Comparison of ENCODE assay signal across 2 cellular contexts in the genomic region with DNA sequence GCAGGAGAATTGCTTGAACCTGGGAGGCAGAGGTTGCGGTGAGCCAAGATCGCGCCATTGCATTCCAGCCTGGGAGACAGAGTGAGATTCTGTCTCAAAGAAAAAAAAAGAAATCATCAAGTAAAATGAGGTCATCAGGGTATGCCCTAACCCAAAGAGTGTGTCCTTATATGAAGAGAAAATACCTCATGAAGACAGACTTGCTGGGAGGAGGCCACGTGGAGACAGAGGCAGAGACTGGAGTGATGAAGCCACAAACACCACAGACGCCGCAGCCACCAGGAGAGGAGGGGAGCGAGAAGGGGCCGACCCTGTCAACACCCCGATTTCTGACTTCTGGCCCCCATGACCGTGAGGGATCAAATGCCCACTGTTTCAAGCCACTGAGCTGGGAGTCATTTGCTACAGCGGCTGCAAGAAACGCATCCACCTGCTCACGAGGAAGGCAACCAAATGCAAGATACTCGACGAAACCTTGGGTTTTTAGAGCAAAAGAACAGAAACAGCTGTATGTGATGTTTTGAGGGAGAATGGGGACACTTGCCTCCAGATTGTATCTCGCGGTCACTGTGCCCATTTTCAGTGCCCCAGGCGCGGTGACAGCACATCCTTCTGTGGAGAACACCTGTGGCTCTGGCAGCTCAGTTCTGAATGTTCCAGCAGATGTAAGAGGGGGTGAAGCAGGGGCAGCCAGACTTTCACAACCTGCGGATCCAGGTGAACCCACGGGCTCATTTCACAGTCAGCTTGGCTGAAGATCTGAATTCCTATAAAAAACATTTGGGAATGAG.
TF ChIP-seq lines count a peak whose summit lies in the region.

No MANE protein-coding gene starts in this region.

TF ChIP-seq in H1, 55 proteins besides CTCF, POLR2A, EP300 and RAD21:
- TF ChIP-seq RBBP5 (IDR thresholded peaks at IDR 0.05; ENCODE audit: borderline replicate concordance, low read depth, low read length), result no peak
- TF ChIP-seq, protein P1, sequence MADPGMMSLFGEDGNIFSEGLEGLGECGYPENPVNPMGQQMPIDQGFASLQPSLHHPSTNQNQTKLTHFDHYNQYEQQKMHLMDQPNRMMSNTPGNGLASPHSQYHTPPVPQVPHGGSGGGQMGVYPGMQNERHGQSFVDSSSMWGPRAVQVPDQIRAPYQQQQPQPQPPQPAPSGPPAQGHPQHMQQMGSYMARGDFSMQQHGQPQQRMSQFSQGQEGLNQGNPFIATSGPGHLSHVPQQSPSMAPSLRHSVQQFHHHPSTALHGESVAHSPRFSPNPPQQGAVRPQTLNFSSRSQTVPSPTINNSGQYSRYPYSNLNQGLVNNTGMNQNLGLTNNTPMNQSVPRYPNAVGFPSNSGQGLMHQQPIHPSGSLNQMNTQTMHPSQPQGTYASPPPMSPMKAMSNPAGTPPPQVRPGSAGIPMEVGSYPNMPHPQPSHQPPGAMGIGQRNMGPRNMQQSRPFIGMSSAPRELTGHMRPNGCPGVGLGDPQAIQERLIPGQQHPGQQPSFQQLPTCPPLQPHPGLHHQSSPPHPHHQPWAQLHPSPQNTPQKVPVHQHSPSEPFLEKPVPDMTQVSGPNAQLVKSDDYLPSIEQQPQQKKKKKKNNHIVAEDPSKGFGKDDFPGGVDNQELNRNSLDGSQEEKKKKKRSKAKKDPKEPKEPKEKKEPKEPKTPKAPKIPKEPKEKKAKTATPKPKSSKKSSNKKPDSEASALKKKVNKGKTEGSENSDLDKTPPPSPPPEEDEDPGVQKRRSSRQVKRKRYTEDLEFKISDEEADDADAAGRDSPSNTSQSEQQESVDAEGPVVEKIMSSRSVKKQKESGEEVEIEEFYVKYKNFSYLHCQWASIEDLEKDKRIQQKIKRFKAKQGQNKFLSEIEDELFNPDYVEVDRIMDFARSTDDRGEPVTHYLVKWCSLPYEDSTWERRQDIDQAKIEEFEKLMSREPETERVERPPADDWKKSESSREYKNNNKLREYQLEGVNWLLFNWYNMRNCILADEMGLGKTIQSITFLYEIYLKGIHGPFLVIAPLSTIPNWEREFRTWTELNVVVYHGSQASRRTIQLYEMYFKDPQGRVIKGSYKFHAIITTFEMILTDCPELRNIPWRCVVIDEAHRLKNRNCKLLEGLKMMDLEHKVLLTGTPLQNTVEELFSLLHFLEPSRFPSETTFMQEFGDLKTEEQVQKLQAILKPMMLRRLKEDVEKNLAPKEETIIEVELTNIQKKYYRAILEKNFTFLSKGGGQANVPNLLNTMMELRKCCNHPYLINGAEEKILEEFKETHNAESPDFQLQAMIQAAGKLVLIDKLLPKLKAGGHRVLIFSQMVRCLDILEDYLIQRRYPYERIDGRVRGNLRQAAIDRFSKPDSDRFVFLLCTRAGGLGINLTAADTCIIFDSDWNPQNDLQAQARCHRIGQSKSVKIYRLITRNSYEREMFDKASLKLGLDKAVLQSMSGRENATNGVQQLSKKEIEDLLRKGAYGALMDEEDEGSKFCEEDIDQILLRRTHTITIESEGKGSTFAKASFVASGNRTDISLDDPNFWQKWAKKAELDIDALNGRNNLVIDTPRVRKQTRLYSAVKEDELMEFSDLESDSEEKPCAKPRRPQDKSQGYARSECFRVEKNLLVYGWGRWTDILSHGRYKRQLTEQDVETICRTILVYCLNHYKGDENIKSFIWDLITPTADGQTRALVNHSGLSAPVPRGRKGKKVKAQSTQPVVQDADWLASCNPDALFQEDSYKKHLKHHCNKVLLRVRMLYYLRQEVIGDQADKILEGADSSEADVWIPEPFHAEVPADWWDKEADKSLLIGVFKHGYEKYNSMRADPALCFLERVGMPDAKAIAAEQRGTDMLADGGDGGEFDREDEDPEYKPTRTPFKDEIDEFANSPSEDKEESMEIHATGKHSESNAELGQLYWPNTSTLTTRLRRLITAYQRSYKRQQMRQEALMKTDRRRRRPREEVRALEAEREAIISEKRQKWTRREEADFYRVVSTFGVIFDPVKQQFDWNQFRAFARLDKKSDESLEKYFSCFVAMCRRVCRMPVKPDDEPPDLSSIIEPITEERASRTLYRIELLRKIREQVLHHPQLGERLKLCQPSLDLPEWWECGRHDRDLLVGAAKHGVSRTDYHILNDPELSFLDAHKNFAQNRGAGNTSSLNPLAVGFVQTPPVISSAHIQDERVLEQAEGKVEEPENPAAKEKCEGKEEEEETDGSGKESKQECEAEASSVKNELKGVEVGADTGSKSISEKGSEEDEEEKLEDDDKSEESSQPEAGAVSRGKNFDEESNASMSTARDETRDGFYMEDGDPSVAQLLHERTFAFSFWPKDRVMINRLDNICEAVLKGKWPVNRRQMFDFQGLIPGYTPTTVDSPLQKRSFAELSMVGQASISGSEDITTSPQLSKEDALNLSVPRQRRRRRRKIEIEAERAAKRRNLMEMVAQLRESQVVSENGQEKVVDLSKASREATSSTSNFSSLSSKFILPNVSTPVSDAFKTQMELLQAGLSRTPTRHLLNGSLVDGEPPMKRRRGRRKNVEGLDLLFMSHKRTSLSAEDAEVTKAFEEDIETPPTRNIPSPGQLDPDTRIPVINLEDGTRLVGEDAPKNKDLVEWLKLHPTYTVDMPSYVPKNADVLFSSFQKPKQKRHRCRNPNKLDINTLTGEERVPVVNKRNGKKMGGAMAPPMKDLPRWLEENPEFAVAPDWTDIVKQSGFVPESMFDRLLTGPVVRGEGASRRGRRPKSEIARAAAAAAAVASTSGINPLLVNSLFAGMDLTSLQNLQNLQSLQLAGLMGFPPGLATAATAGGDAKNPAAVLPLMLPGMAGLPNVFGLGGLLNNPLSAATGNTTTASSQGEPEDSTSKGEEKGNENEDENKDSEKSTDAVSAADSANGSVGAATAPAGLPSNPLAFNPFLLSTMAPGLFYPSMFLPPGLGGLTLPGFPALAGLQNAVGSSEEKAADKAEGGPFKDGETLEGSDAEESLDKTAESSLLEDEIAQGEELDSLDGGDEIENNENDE (IDR thresholded peaks at IDR 0.05; ENCODE audit: insufficient replicate concordance, low read length), result no peak
- TF ChIP-seq SIX5 (IDR thresholded peaks at IDR 0.05; ENCODE audit: low read depth, low read length), result no peak
- TF ChIP-seq, protein P2, sequence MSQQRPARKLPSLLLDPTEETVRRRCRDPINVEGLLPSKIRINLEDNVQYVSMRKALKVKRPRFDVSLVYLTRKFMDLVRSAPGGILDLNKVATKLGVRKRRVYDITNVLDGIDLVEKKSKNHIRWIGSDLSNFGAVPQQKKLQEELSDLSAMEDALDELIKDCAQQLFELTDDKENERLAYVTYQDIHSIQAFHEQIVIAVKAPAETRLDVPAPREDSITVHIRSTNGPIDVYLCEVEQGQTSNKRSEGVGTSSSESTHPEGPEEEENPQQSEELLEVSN (IDR thresholded peaks at IDR 0.05), result no peak
TF ChIP-seq in H1: peak in this region for 0.

TF ChIP-seq in GM23338, 12 proteins besides CTCF, POLR2A, EP300 and RAD21:
- TF ChIP-seq, protein P3, sequence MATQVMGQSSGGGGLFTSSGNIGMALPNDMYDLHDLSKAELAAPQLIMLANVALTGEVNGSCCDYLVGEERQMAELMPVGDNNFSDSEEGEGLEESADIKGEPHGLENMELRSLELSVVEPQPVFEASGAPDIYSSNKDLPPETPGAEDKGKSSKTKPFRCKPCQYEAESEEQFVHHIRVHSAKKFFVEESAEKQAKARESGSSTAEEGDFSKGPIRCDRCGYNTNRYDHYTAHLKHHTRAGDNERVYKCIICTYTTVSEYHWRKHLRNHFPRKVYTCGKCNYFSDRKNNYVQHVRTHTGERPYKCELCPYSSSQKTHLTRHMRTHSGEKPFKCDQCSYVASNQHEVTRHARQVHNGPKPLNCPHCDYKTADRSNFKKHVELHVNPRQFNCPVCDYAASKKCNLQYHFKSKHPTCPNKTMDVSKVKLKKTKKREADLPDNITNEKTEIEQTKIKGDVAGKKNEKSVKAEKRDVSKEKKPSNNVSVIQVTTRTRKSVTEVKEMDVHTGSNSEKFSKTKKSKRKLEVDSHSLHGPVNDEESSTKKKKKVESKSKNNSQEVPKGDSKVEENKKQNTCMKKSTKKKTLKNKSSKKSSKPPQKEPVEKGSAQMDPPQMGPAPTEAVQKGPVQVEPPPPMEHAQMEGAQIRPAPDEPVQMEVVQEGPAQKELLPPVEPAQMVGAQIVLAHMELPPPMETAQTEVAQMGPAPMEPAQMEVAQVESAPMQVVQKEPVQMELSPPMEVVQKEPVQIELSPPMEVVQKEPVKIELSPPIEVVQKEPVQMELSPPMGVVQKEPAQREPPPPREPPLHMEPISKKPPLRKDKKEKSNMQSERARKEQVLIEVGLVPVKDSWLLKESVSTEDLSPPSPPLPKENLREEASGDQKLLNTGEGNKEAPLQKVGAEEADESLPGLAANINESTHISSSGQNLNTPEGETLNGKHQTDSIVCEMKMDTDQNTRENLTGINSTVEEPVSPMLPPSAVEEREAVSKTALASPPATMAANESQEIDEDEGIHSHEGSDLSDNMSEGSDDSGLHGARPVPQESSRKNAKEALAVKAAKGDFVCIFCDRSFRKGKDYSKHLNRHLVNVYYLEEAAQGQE (IDR thresholded peaks at IDR 0.05; ENCODE audit: unreplicated experiment), result no peak
- TF ChIP-seq STAT1 (IDR thresholded peaks at IDR 0.05; ENCODE audit: unreplicated experiment), result no peak
- no peak for TF ChIP-seq ZNF331 (CRISPR knock-in tag; IDR thresholded peaks at IDR 0.05; ENCODE audit: low read depth)
- no peak for TF ChIP-seq ZNF114 (CRISPR knock-in tag; IDR thresholded peaks at IDR 0.05)
- no peak for TF ChIP-seq EZH2 (IDR thresholded peaks at IDR 0.05; ENCODE audit: low read depth, unreplicated experiment)
- no peak for TF ChIP-seq POLR2AphosphoS5 (IDR thresholded peaks at IDR 0.05; ENCODE audit: low read depth)
- TF ChIP-seq CREB1 (CRISPR knock-in tag; IDR thresholded peaks at IDR 0.05; ENCODE audit: low read depth), result no peak
- TF ChIP-seq, protein P4, sequence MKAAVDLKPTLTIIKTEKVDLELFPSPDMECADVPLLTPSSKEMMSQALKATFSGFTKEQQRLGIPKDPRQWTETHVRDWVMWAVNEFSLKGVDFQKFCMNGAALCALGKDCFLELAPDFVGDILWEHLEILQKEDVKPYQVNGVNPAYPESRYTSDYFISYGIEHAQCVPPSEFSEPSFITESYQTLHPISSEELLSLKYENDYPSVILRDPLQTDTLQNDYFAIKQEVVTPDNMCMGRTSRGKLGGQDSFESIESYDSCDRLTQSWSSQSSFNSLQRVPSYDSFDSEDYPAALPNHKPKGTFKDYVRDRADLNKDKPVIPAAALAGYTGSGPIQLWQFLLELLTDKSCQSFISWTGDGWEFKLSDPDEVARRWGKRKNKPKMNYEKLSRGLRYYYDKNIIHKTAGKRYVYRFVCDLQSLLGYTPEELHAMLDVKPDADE (IDR thresholded peaks at IDR 0.05), result no peak
- TF ChIP-seq, protein P5, sequence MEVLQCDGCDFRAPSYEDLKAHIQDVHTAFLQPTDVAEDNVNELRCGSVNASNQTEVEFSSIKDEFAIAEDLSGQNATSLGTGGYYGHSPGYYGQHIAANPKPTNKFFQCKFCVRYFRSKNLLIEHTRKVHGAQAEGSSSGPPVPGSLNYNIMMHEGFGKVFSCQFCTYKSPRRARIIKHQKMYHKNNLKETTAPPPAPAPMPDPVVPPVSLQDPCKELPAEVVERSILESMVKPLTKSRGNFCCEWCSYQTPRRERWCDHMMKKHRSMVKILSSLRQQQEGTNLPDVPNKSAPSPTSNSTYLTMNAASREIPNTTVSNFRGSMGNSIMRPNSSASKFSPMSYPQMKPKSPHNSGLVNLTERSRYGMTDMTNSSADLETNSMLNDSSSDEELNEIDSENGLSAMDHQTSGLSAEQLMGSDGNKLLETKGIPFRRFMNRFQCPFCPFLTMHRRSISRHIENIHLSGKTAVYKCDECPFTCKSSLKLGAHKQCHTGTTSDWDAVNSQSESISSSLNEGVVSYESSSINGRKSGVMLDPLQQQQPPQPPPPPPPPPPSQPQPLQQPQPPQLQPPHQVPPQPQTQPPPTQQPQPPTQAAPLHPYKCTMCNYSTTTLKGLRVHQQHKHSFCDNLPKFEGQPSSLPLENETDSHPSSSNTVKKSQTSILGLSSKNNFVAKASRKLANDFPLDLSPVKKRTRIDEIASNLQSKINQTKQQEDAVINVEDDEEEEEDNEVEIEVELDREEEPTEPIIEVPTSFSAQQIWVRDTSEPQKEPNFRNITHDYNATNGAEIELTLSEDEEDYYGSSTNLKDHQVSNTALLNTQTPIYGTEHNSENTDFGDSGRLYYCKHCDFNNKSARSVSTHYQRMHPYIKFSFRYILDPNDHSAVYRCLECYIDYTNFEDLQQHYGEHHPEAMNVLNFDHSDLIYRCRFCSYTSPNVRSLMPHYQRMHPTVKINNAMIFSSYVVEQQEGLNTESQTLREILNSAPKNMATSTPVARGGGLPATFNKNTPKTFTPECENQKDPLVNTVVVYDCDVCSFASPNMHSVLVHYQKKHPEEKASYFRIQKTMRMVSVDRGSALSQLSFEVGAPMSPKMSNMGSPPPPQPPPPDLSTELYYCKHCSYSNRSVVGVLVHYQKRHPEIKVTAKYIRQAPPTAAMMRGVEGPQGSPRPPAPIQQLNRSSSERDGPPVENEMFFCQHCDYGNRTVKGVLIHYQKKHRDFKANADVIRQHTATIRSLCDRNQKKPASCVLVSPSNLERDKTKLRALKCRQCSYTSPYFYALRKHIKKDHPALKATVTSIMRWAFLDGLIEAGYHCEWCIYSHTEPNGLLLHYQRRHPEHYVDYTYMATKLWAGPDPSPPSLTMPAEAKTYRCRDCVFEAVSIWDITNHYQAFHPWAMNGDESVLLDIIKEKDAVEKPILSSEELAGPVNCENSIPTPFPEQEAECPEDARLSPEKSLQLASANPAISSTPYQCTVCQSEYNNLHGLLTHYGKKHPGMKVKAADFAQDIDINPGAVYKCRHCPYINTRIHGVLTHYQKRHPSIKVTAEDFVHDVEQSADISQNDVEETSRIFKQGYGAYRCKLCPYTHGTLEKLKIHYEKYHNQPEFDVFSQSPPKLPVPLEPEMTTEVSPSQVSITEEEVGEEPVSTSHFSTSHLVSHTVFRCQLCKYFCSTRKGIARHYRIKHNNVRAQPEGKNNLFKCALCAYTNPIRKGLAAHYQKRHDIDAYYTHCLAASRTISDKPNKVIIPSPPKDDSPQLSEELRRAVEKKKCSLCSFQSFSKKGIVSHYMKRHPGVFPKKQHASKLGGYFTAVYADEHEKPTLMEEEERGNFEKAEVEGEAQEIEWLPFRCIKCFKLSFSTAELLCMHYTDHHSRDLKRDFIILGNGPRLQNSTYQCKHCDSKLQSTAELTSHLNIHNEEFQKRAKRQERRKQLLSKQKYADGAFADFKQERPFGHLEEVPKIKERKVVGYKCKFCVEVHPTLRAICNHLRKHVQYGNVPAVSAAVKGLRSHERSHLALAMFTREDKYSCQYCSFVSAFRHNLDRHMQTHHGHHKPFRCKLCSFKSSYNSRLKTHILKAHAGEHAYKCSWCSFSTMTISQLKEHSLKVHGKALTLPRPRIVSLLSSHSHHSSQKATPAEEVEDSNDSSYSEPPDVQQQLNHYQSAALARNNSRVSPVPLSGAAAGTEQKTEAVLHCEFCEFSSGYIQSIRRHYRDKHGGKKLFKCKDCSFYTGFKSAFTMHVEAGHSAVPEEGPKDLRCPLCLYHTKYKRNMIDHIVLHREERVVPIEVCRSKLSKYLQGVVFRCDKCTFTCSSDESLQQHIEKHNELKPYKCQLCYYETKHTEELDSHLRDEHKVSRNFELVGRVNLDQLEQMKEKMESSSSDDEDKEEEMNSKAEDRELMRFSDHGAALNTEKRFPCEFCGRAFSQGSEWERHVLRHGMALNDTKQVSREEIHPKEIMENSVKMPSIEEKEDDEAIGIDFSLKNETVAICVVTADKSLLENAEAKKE (CRISPR knock-in tag; IDR thresholded peaks at IDR 0.05), result no peak
- TF ChIP-seq EZH2phosphoT487 (IDR thresholded peaks at IDR 0.05; ENCODE audit: unreplicated experiment), result no peak
- TF ChIP-seq NANOG (IDR thresholded peaks at IDR 0.05; ENCODE audit: borderline replicate concordance), result no peak
- no peak for TF ChIP-seq JUNB (IDR thresholded peaks at IDR 0.05; ENCODE audit: unreplicated experiment)
